Comparison of ENCODE assay signal across 20 cellular contexts in genomic region chr6:32298632-32299336, GRCh38.
DNase-seq lines count a peak whose midpoint lies in the region; ATAC-seq, FAIRE-seq and TF ChIP-seq lines count a peak whose summit lies in the region.
"Had no signal": no experiment of that assay in that cellular context is flagged by ENCODE, and none has a peak within 500 bp of the region (broad histone marks: within the 10 kb centered on the region; RNA-seq: fewer than 3 reads in every experiment).

No MANE protein-coding gene starts in this region.

- no peak for TF ChIP-seq POLR2A in A549 (IDR thresholded peaks at IDR 0.05; ENCODE audit: low read length)

- no peak for TF ChIP-seq EP300 in A549 (IDR thresholded peaks at IDR 0.05)

- peak overlapping the region; percentile 64 for H3K4me2 ChIP-seq in A549
- H3K4me2 ChIP-seq: neural progenitor cell had no signal

- DNase-seq in A549 (ENCODE audit: low read depth in 1 of 2, low spot score in 1 of 2) = peak; percentile 3 to 61
- DNase-seq in GM04504 (ENCODE audit: low read depth) = peak; percentile 10
- DNase-seq in amniotic epithelial cell (ENCODE audit: low read depth) = peak; percentile 69
- DNase-seq in foreskin fibroblast = peak; percentile 9 to 21
- no peak for DNase-seq in left lobe of liver (ENCODE audit: low spot score)
- DNase-seq: ACHN; amniotic stem cell; CD4-positive, alpha-beta memory T cell; effector CD4-positive, alpha-beta T cell; left ventricle myocardium inferior; Peyer's patch; stimulated activated CD4-positive, alpha-beta T cell treated with anti-CD3 and anti-CD28 coated beads, Interleukin-15, amount 100 ng/mL, for 24 hours; stimulated activated naive CD4-positive, alpha-beta T cell treated with Interleukin-2 at 50 U/mL for 16 hours; T1000 had no signal

- no peak overlapping the region; a peak in 1 of 6 replicates for H3K27ac ChIP-seq in A549
- H3K27ac ChIP-seq: left ventricle myocardium inferior, neural progenitor cell, Peyer's patch had no signal

- TF ChIP-seq CTCF in A549 (IDR thresholded peaks at IDR 0.05) = no peak
- TF ChIP-seq CTCF in foreskin fibroblast (IDR thresholded peaks at IDR 0.05; ENCODE audit: low read depth, low read length) = no peak

- 2% methylated on average over 3 of the region's 3 CpGs for WGBS in A549 (ENCODE audit: missing lambda C conversion rate)

- FAIRE-seq in A549 (lab: Jason Lieb, UNC) = peak; percentile 46
- FAIRE-seq: HTR-8/SVneo had no signal

- H3K4me1 ChIP-seq in A549 = peaks cover 18% of the 10 kb centered on the region; the same call in 2 of the 3 replicates
- H3K4me1 ChIP-seq: left ventricle myocardium inferior, Peyer's patch had no signal

- POLR2A ChIA-PET in A549 (lab: Yijun Ruan, JAX) = no interaction called here

- CTCF ChIA-PET in A549 (lab: Yijun Ruan, JAX) = interaction anchor here (0.6 kb wide), 1 partner anchor 45 kb away, joined by 3 read pairs; no protein-coding TSS in a partner anchor

- peak; percentile 68 to 76; a peak in 5 of 6 replicates for ATAC-seq in A549
- ATAC-seq in HG03354 (IDR thresholded peaks at IDR 0.05; ENCODE audit: poor library complexity, severe bottlenecking, unreplicated experiment) = no peak
- no peak for ATAC-seq in HG02840 (IDR thresholded peaks at IDR 0.05; ENCODE audit: low FRiP score, unreplicated experiment)
- no peak for ATAC-seq in left lobe of liver
- no peak for ATAC-seq in HG02870 (IDR thresholded peaks at IDR 0.05; ENCODE audit: unreplicated experiment)
- ATAC-seq: SK-N-SH treated with all-trans-retinoic acid at 6 μM for 48 hours had no signal

- no peaks in the 10 kb centered on the region for H3K9me3 ChIP-seq in A549
- H3K9me3 ChIP-seq: left ventricle myocardium inferior, Peyer's patch had no signal

- H3K4me3 ChIP-seq in A549 (no peak overlapping the region), foreskin fibroblast (ENCODE audit: low read depth in 1 of 2, low read length in 2 of 2) (no peak overlapping the region)
- H3K4me3 ChIP-seq: left ventricle myocardium inferior, neural progenitor cell, Peyer's patch had no signal

- no peak for TF ChIP-seq RAD21 in A549 (conservative IDR thresholded peaks at IDR 0.05 in 1 of 2, IDR thresholded peaks at IDR 0.05 in 1 of 2)

TF ChIP-seq in A549, 52 proteins besides CTCF, POLR2A, EP300 and RAD21:
- TF ChIP-seq TFCP2L1 (CRISPR knock-in tag; IDR thresholded peaks at IDR 0.05) = no peak
- no peak for TF ChIP-seq MAX (IDR thresholded peaks at IDR 0.05)
- TF ChIP-seq FOSB (CRISPR knock-in tag; IDR thresholded peaks at IDR 0.05) = no peak
- TF ChIP-seq EHMT2 (IDR thresholded peaks at IDR 0.05; ENCODE audit: low read depth) = no peak
- no peak for TF ChIP-seq ESRRA (IDR thresholded peaks at IDR 0.05; ENCODE audit: borderline replicate concordance, low read length)
- no peak for TF ChIP-seq ELK1 (IDR thresholded peaks at IDR 0.05; ENCODE audit: low read depth, low read length)
- peak; percentile 79; the same call in 1 of the 2 replicates for TF ChIP-seq GATA3 (IDR thresholded peaks at IDR 0.05; ENCODE audit: borderline replicate concordance)
- TF ChIP-seq FOSL2 (IDR thresholded peaks at IDR 0.05) = peak; percentile 49; the same call in 1 of the 2 replicates
- peak; percentile 82 for TF ChIP-seq FOSL2 (CRISPR knock-in tag; IDR thresholded peaks at IDR 0.05)
- no peak for TF ChIP-seq ZFP36 (IDR thresholded peaks at IDR 0.05; ENCODE audit: borderline replicate concordance, partially characterized antibody)
- TF ChIP-seq RFX5 (IDR thresholded peaks at IDR 0.05) = no peak
- TF ChIP-seq ATOH8 (CRISPR knock-in tag; IDR thresholded peaks at IDR 0.05; ENCODE audit: low read depth) = no peak
- no peak for TF ChIP-seq TP53 (CRISPR knock-in tag; IDR thresholded peaks at IDR 0.05)
- TF ChIP-seq CBX2 (IDR thresholded peaks at IDR 0.05; ENCODE audit: borderline replicate concordance, low read depth) = no peak
- no peak for TF ChIP-seq HOXB5 (CRISPR knock-in tag; IDR thresholded peaks at IDR 0.05)
- no peak for TF ChIP-seq ZNF302 (CRISPR knock-in tag; IDR thresholded peaks at IDR 0.05)
- no peak for TF ChIP-seq RARB (CRISPR knock-in tag; IDR thresholded peaks at IDR 0.05)
- TF ChIP-seq CHD2 (IDR thresholded peaks at IDR 0.05; ENCODE audit: low read length, partially characterized antibody) = no peak
- no peak for TF ChIP-seq EHF (CRISPR knock-in tag; IDR thresholded peaks at IDR 0.05)
- no peak for TF ChIP-seq PHF8 (IDR thresholded peaks at IDR 0.05; ENCODE audit: borderline replicate concordance, low read depth)
- TF ChIP-seq HOXB13 (CRISPR knock-in tag; IDR thresholded peaks at IDR 0.05; ENCODE audit: low read depth) = no peak
- TF ChIP-seq MAZ (IDR thresholded peaks at IDR 0.05; ENCODE audit: borderline replicate concordance, low read depth, low read length) = no peak
- TF ChIP-seq HES2 (IDR thresholded peaks at IDR 0.05) = no peak
- peak in 1 of 2 experiments; percentile 66; a peak in 2 of 4 replicates for TF ChIP-seq CEBPB (IDR thresholded peaks at IDR 0.05)
- TF ChIP-seq NR3C1 (IDR thresholded peaks at IDR 0.05) = no peak
- TF ChIP-seq HDAC2 (IDR thresholded peaks at IDR 0.05) = no peak
- TF ChIP-seq JUNB (IDR thresholded peaks at IDR 0.05) = peak; percentile 91
- no peak for TF ChIP-seq CBX8 (IDR thresholded peaks at IDR 0.05)
- no peak for TF ChIP-seq ZC3H11A (IDR thresholded peaks at IDR 0.05)
- TF ChIP-seq FOXS1 (CRISPR knock-in tag; IDR thresholded peaks at IDR 0.05) = no peak
- no peak for TF ChIP-seq HEYL (CRISPR knock-in tag; IDR thresholded peaks at IDR 0.05)
- no peak for TF ChIP-seq ZSCAN20 (CRISPR knock-in tag; IDR thresholded peaks at IDR 0.05)

Comparison
In these comparisons a context has a peak if more than half of its experiments do, and no peak if none do; other contexts are left out.
1. ATAC-seq: peak in A549 (2 of 2); none in HG03354 (single experiment), HG02840 (single experiment), left lobe of liver (single experiment) and HG02870 (single experiment).